In the genomic region with DNA sequence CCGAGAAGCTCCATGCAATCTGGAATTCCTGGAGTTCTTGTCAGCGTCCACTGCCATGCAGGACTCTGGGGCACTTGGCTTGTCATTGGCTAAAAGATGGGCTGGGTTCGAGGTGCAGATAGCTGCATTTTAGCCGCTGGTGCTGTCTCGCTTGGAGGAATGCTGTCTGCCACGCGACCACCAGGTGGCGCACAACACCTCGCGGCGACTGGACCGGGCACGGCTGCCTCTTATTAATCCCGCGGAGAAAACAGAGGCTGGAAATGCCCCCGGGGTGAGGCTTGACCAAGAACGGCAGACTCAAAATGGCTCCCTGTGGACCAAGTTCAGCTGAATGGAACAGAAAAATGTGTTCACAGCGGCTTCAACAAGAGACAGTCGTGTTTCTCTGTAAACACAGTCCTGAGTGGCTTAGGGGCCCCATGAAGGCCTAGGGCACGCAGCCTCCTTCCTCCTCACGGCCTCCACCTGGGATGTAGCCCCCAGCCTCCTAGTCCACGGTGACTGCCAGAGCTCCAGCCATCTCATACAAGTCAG, we compare ENCODE assay signal across 9 cellular contexts. TPM values are rescaled to one million over a fixed set of nuclear protein-coding genes. Genes with fewer than 3 reads are reported as not detected.
DNase-seq lines count a peak whose midpoint lies in the region; ATAC-seq and TF ChIP-seq lines count a peak whose summit lies in the region.
"Had no signal": no experiment of that assay in that cellular context is flagged by ENCODE, and none has a peak within 500 bp of the region (broad histone marks: within the 10 kb centered on the region; RNA-seq: fewer than 3 reads in every experiment).

No MANE protein-coding gene starts in this region.

- no peak overlapping the region for H3K27ac Mint-ChIP-seq in mesothelial cell of epicardium

- peak; percentile 70 for ATAC-seq in HG03175 (IDR thresholded peaks at IDR 0.05; ENCODE audit: unreplicated experiment)

- peaks cover 49% of the 10 kb centered on the region for H3K27me3 Mint-ChIP-seq in mesothelial cell of epicardium (ENCODE audit: low read depth)

- no peaks in the 10 kb centered on the region for H3K27me3 ChIP-seq in endocrine pancreas (ENCODE audit: control insufficient read depth, insufficient read depth, low read length)

- no peaks in the 10 kb centered on the region for H3K4me1 ChIP-seq in endocrine pancreas (ENCODE audit: control insufficient read depth, insufficient read depth, low read length)

- H3K4me3 Mint-ChIP-seq in mesothelial cell of epicardium, result no peak overlapping the region

- TF ChIP-seq CTCF in mesothelial cell of epicardium (IDR thresholded peaks at IDR 0.05; ENCODE audit: unreplicated experiment), result peak; percentile 98

- H3K36me3 ChIP-seq in endocrine pancreas (ENCODE audit: control insufficient read depth, insufficient read depth, low read length), result no peaks in the 10 kb centered on the region

- no peaks in the 10 kb centered on the region for H3K36me3 Mint-ChIP-seq in mesothelial cell of epicardium

- no peak overlapping the region for H3K4me3 ChIP-seq in endocrine pancreas (ENCODE audit: control insufficient read depth, insufficient read depth, low read length)
- H3K4me3 ChIP-seq: skin epidermis had no signal

- H3K9me3 Mint-ChIP-seq in mesothelial cell of epicardium, result peaks cover 7% of the 10 kb centered on the region

- peaks cover 19% of the 10 kb centered on the region for H3K4me1 Mint-ChIP-seq in mesothelial cell of epicardium

- DNase-seq in SIG-M5 treated with dmso at 0.1 percent for 504 hours (lab: John Stamatoyannopoulos, UW; ENCODE audit: unreplicated experiment), result peak; percentile 48
- DNase-seq in SIG-M5 (lab: John Stamatoyannopoulos, UW), result no peak
- peak; percentile 79 for DNase-seq in NCI-H748 (lab: John Stamatoyannopoulos, UW; ENCODE audit: unreplicated experiment)
- peak; percentile 51 to 56 for DNase-seq in activated CD8-positive, alpha-beta memory T cell treated with anti-CD3 and anti-CD28 coated beads for 4 hours (ENCODE audit: low read depth in 2 of 2)
- DNase-seq in mesothelial cell of epicardium (ENCODE audit: low spot score in 2 of 2, unreplicated experiment in 2 of 2), result peak; percentile 63 to 91
- DNase-seq in stimulated activated CD8-positive, alpha-beta memory T cell treated with anti-CD3 and anti-CD28 coated beads, Interleukin-4, amount 100 ng/mL, for 24 hours (ENCODE audit: low read depth), result peak; percentile 64

- peak overlapping the region; percentile 69 for H3K9ac ChIP-seq in endocrine pancreas (ENCODE audit: control insufficient read depth, insufficient read depth, low read length)

- no peaks in the 10 kb centered on the region for H3K9me3 ChIP-seq in endocrine pancreas (ENCODE audit: control insufficient read depth, low read length)

RNA-seq across cellular contexts. Expression of a gene that starts 46.2 kb away (rescaled TPM):
- total RNA-seq in mesothelial cell of epicardium, result not detected in 3 replicates
